In the genomic region with DNA sequence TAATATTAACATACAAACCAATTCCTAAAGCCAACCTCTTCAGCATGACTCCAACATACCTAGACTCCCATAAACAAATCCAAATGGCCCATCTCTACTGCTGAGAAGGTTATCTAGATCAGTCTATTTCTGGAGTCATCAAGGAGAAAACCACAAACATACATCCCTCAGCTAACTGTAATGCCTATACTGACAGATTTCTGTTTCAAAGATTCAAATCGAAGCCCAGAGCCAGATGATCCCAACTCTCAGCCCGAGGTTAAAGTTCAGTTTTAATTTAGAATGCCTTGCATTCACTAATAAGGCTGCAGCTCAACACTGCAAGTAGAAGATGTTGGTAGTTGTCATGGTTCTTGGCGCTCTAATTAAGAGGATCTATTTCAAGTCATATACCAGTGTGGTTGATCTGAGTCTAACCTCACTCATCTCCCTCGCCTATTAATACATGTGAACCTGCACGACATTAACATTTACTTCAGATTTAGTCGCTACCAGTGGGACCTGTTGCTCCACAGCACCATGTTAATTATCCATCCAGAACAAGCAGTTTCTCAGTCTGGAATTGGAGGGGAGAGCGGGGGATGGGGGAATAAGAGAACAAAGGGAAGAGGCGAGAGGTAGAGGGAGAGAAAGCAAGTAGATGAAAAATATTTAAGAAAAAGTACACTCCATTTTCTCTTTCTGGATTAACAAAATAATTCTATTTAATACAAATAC, we compare ENCODE assay signal across 17 cellular contexts. TPM values are rescaled to one million over a fixed set of nuclear protein-coding genes. Genes with fewer than 3 reads are reported as not detected.
DNase-seq lines count a peak whose midpoint lies in the region; ATAC-seq and TF ChIP-seq lines count a peak whose summit lies in the region.
"Had no signal": no experiment of that assay in that cellular context is flagged by ENCODE, and none has a peak within 500 bp of the region (broad histone marks: within the 10 kb centered on the region; RNA-seq: fewer than 3 reads in every experiment).

No MANE protein-coding gene starts in this region.

- intact Hi-C loops in activated CD4-positive, alpha-beta T cell treated with anti-CD3 and anti-CD28 coated beads for 36 hours (cut with DNase I, micrococcal nuclease) = no loop called here
- intact Hi-C loops in PC-3 (cut with micrococcal nuclease) = no loop called here
- intact Hi-C loops in psoas muscle (cut with DNase I) = no loop called here

- POLR2A ChIA-PET in activated CD4-positive, alpha-beta T cell treated with anti-CD3 and anti-CD28 coated beads for 36 hours (lab: Charles Lee) = no interaction called here
- POLR2A ChIA-PET in PC-3 (lab: Charles Lee; ENCODE audit: unreplicated experiment) = no interaction called here

- H3K27me3 Mint-ChIP-seq in activated CD4-positive, alpha-beta T cell treated with anti-CD3 and anti-CD28 coated beads for 36 hours = no peaks in the 10 kb centered on the region
- H3K27me3 Mint-ChIP-seq: activated naive CD8-positive, alpha-beta T cell treated with anti-CD3 and anti-CD28 coated beads, Interleukin-2, amount 10 ng/mL, durations not matched to agents 7 days and 5 days had no signal

- no peaks in the 10 kb centered on the region for H3K27me3 ChIP-seq in PC-3 (ENCODE audit: low read length)
- no peaks in the 10 kb centered on the region for H3K27me3 ChIP-seq in layer of hippocampus (ENCODE audit: control insufficient read depth, insufficient read depth, low read length)
- no peaks in the 10 kb centered on the region for H3K27me3 ChIP-seq in psoas muscle (ENCODE audit: insufficient read depth in 3 of 3, low read length in 2 of 3)
- H3K27me3 ChIP-seq: right atrium auricular region, tibial artery had no signal

- H3K36me3 Mint-ChIP-seq in activated CD4-positive, alpha-beta T cell treated with anti-CD3 and anti-CD28 coated beads for 36 hours (ENCODE audit: low read depth) = peaks cover 31% of the 10 kb centered on the region

- CTCF ChIA-PET in activated CD4-positive, alpha-beta T cell treated with anti-CD3 and anti-CD28 coated beads for 36 hours (lab: Charles Lee) = interaction anchor here (0.7 to 4.6 kb wide), 7 partner anchors 9 to 237 kb away, joined by 3 to 20 read pairs (median 3); no protein-coding TSS in a partner anchor
- CTCF ChIA-PET in PC-3 (lab: Charles Lee) = no interaction called here

- no TSS peak for BruUV-seq in PC-3 (replicated peaks; lab: Mats Ljungman, UMichigan)

- ATAC-seq in activated CD4-positive, alpha-beta T cell treated with anti-CD3 and anti-CD28 coated beads for 36 hours = no peak
- no peak for ATAC-seq in PC-3
- ATAC-seq in psoas muscle = no peak
- ATAC-seq in GM18511 (IDR thresholded peaks at IDR 0.05; ENCODE audit: unreplicated experiment) = no peak
- no peak for ATAC-seq in GM21367 (IDR thresholded peaks at IDR 0.05; ENCODE audit: unreplicated experiment)
- ATAC-seq: Right ventricle myocardium inferior had no signal

- H3K4me1 ChIP-seq in PC-3 (ENCODE audit: insufficient read depth, low read length) = peaks cover 15% of the 10 kb centered on the region
- H3K4me1 ChIP-seq in psoas muscle = peaks cover 74% of the 10 kb centered on the region

- H3F3A ChIP-seq in PC-3 (ENCODE audit: low read length, unreplicated experiment) = no peaks in the 10 kb centered on the region

- no peak for DNase-seq in activated CD4-positive, alpha-beta T cell treated with anti-CD3 and anti-CD28 coated beads for 36 hours
- no peak for DNase-seq in activated CD4-positive, alpha-beta T cell treated with anti-CD3 and anti-CD28 coated beads for 1 hour
- no peak for DNase-seq in PC-3
- DNase-seq in psoas muscle = no peak
- DNase-seq in stimulated activated CD4-positive, alpha-beta T cell treated with anti-CD3 and anti-CD28 coated beads, Interleukin-1b, Interleukin-23, amount 100 ng/mL, for 48 hours = no peak
- DNase-seq: 8988T; activated naive CD8-positive, alpha-beta T cell treated with anti-CD3 and anti-CD28 coated beads, Interleukin-2, amount 10 ng/mL, durations not matched to agents 7 days and 5 days; cerebellar nuclear complex; kidney glomerular epithelial cell; NCI-H2171 treated with DMSO at 0.1 percent for 48 hours; stimulated activated CD4-positive, alpha-beta T cell treated with anti-CD3 and anti-CD28 coated beads, Interleukin-2, amount 100 ng/mL, for 48 hours; tibial artery had no signal

- no peak overlapping the region for H2AFZ ChIP-seq in PC-3 (ENCODE audit: low read length)

- TF ChIP-seq CTCF in PC-3 (conservative IDR thresholded peaks at IDR 0.05; ENCODE audit: low read depth, low read length) (no peak), psoas muscle (IDR thresholded peaks at IDR 0.05) (no peak)

- peaks cover 70% of the 10 kb centered on the region for H3K4me1 Mint-ChIP-seq in activated CD4-positive, alpha-beta T cell treated with anti-CD3 and anti-CD28 coated beads for 36 hours

- H3K27ac Mint-ChIP-seq in activated CD4-positive, alpha-beta T cell treated with anti-CD3 and anti-CD28 coated beads for 36 hours = peak overlapping the region; percentile 58

- H3K9ac ChIP-seq in PC-3 (ENCODE audit: low read length) = 0 out of 2 replicates have a peak overlapping the region, but pooled peaks have one; percentile 52

- no peaks in the 10 kb centered on the region for H3K9me3 Mint-ChIP-seq in activated CD4-positive, alpha-beta T cell treated with anti-CD3 and anti-CD28 coated beads for 36 hours (ENCODE audit: low read depth)
- H3K9me3 Mint-ChIP-seq: activated naive CD8-positive, alpha-beta T cell treated with anti-CD3 and anti-CD28 coated beads, Interleukin-2, amount 10 ng/mL, durations not matched to agents 7 days and 5 days had no signal

- H3K9me2 ChIP-seq in PC-3 (replicated peaks; ENCODE audit: low read length) = no peaks in the 10 kb centered on the region

- no peak overlapping the region for H3K4me2 ChIP-seq in PC-3 (ENCODE audit: low read length)

- no peak overlapping the region for H3K4me3 Mint-ChIP-seq in activated CD4-positive, alpha-beta T cell treated with anti-CD3 and anti-CD28 coated beads for 36 hours
- H3K4me3 Mint-ChIP-seq: activated naive CD8-positive, alpha-beta T cell treated with anti-CD3 and anti-CD28 coated beads, Interleukin-2, amount 10 ng/mL, durations not matched to agents 7 days and 5 days had no signal

- H4K20me1 ChIP-seq in PC-3 (ENCODE audit: low read length) = peaks cover 8% of the 10 kb centered on the region; the same call in 1 of the 2 replicates

- H3K9me3 ChIP-seq in PC-3 (ENCODE audit: low read length) (no peaks in the 10 kb centered on the region), psoas muscle (no peaks in the 10 kb centered on the region)
- H3K9me3 ChIP-seq: right atrium auricular region, tibial artery had no signal

- 65 to 87% (median 69%) methylated on average over 8 of the region's 8 CpGs for WGBS in psoas muscle, 3 donors

- peaks cover 5% of the 10 kb centered on the region; the same call in 1 of the 2 replicates for H3K36me3 ChIP-seq in PC-3 (ENCODE audit: low read depth, low read length)
- no peaks in the 10 kb centered on the region for H3K36me3 ChIP-seq in psoas muscle (ENCODE audit: insufficient read depth in 1 of 2, low read depth in 1 of 2)
- H3K36me3 ChIP-seq: right atrium auricular region, tibial artery had no signal

- H3K27ac ChIP-seq in PC-3 (ENCODE audit: low read length) = no peak overlapping the region
- peak overlapping the region; percentile 31 for H3K27ac ChIP-seq in layer of hippocampus (ENCODE audit: low read depth, low read length)
- peak overlapping the region; percentile 80 for H3K27ac ChIP-seq in psoas muscle
- H3K27ac ChIP-seq: tibial artery had no signal

- peaks cover 87% of the 10 kb centered on the region for H3K79me2 ChIP-seq in PC-3 (ENCODE audit: low read length)

- H3K4me3 ChIP-seq in PC-3 (ENCODE audit: low read length) (no peak overlapping the region), psoas muscle (no peak overlapping the region)
- H3K4me3 ChIP-seq: right atrium auricular region, tibial artery had no signal

RNA-seq across cellular contexts. Expression of a gene that starts 15.4 kb away (rescaled TPM):
- total RNA-seq in activated CD4-positive, alpha-beta T cell treated with anti-CD3 and anti-CD28 coated beads for 36 hours = 10 to 100 TPM; 48.6 to 52.3 TPM
- 20.6 and 25.0 TPM in 2 replicates for total RNA-seq in PC-3 (2014; rRNA removed)
- 10 to 100 TPM; 22.3 to 28.6 (median 24.4) TPM for total RNA-seq in psoas muscle
- 10 to 100 TPM in 1 of 3 donors, 1 to 10 TPM in 2; 7.3 to 12.1 (median 7.7) TPM for polyA plus RNA-seq in psoas muscle

RNA-seq across cellular contexts. Expression of a gene that starts 33.0 kb away (rescaled TPM):
- total RNA-seq in activated CD4-positive, alpha-beta T cell treated with anti-CD3 and anti-CD28 coated beads for 36 hours = 10 to 100 TPM; 23.3 to 29.5 TPM
- total RNA-seq in PC-3 (2014; rRNA removed) (4.9 and 5.1 TPM in 2 replicates), psoas muscle (1 to 10 TPM in 2 of 4 donors, under 1 TPM in 2; 0.48 to 2.1 (median 1.1) TPM)
- polyA plus RNA-seq in psoas muscle = 1 to 10 TPM; 1.1 to 2.7 (median 1.2) TPM

RNA-seq across cellular contexts. Expression of a gene that starts 38.4 kb away (rescaled TPM):
- total RNA-seq in activated CD4-positive, alpha-beta T cell treated with anti-CD3 and anti-CD28 coated beads for 36 hours = 10 to 100 TPM; 81.3 to 88.4 TPM
- total RNA-seq in PC-3 (2014; rRNA removed) (23.1 and 34.7 TPM in 2 replicates), psoas muscle (10 to 100 TPM; 40.8 to 81.1 (median 43.9) TPM)
- 10 to 100 TPM; 30.4 to 35.3 (median 34.0) TPM for polyA plus RNA-seq in psoas muscle
